ENCODE assay signal across 16 cellular contexts in the genomic region with DNA sequence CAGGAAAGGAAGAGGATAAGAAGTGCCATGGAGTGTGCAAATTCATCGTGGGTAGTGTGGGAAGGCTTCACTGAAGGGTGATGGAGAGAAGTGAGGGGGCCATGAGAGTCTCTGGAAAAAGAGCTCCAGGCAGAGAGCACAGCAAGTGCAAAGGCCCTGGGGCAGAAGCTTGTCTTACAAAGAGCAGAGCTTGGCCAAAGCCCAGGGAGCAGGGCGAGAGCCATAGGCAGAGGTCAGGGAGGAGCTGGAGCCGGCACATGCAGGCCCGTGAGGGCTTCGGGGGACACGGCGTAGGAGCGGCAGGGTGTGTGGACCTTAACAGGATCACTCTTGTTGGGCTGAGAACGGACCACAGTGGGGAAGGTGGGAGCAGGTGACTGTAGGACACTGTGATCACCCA.
DNase-seq lines count a peak whose midpoint lies in the region; ATAC-seq, FAIRE-seq and TF ChIP-seq lines count a peak whose summit lies in the region.
"Had no signal": no experiment of that assay in that cellular context is flagged by ENCODE, and none has a peak within 500 bp of the region (broad histone marks: within the 10 kb centered on the region; RNA-seq: fewer than 3 reads in every experiment).

No MANE protein-coding gene starts in this region.

- TF ChIP-seq CTCF in bronchial epithelial cell (IDR thresholded peaks at IDR 0.05; ENCODE audit: insufficient read depth, low read length, severe bottlenecking) (no peak), upper lobe of right lung (IDR thresholded peaks at IDR 0.05) (no peak), testis (IDR thresholded peaks at IDR 0.05) (no peak)

- WGBS in testis, 2 donors = 93 to 95% methylated on average over 3 to 9 of the region's 9 CpGs

- H3K9me3 ChIP-seq in upper lobe of right lung (no peaks in the 10 kb centered on the region), testis (no peaks in the 10 kb centered on the region)
- H3K9me3 ChIP-seq: A549, BE2C had no signal

- peak; percentile 1 for DNase-seq in activated naive CD4-positive, alpha-beta T cell treated with Interleukin-2 at 50 U/mL for 16 hours
- DNase-seq in activated naive CD4-positive, alpha-beta T cell treated with anti-CD3 and anti-CD28 coated beads, Interleukin-2, amount 50 U/mL, for 16 hours = no peak
- no peak for DNase-seq in bronchial epithelial cell (ENCODE audit: low read depth)
- DNase-seq in left lobe of liver (ENCODE audit: low spot score) = peak; percentile 26
- peak; percentile 50 for DNase-seq in upper lobe of right lung
- no peak for DNase-seq in testis
- no peak for DNase-seq in NCI-H2227 (lab: John Stamatoyannopoulos, UW; ENCODE audit: unreplicated experiment)
- DNase-seq: BE2C; CD8-positive, alpha-beta memory T cell; DMS53; GM23248 had no signal

- H3K27me3 ChIP-seq in bronchial epithelial cell (ENCODE audit: control insufficient read depth, insufficient read depth, low read length) (no peaks in the 10 kb centered on the region), upper lobe of right lung (no peaks in the 10 kb centered on the region), testis (no peaks in the 10 kb centered on the region)
- H3K27me3 ChIP-seq: BE2C had no signal

- no peak for TF ChIP-seq POLR2A in testis (IDR thresholded peaks at IDR 0.05)

- no peaks in the 10 kb centered on the region for H3K4me1 ChIP-seq in upper lobe of right lung
- H3K4me1 ChIP-seq in testis = no peaks in the 10 kb centered on the region
- H3K4me1 ChIP-seq: A549, BE2C had no signal

- peak; percentile 55 for FAIRE-seq in bronchial epithelial cell (lab: Jason Lieb, UNC)
- FAIRE-seq: A549, H54 had no signal

- H3K36me3 ChIP-seq in bronchial epithelial cell (ENCODE audit: control insufficient read depth, insufficient read depth, low read length) = no peaks in the 10 kb centered on the region
- no peaks in the 10 kb centered on the region for H3K36me3 ChIP-seq in upper lobe of right lung
- H3K36me3 ChIP-seq in testis (ENCODE audit: low read depth, missing control alignments) = no peaks in the 10 kb centered on the region
- H3K36me3 ChIP-seq: BE2C had no signal

- no peak overlapping the region for H3K4me3 ChIP-seq in bronchial epithelial cell (ENCODE audit: low read depth, low read length)
- H3K4me3 ChIP-seq in upper lobe of right lung = no peak overlapping the region
- H3K4me3 ChIP-seq in testis = no peak overlapping the region
- H3K4me3 ChIP-seq: A549, GM23248 had no signal

- ATAC-seq in left lobe of liver = no peak
- ATAC-seq in upper lobe of right lung = no peak
- no peak for ATAC-seq in GM18907 (IDR thresholded peaks at IDR 0.05; ENCODE audit: unreplicated experiment)
- ATAC-seq: A549, HCT116 had no signal

- no peak overlapping the region for H3K27ac ChIP-seq in upper lobe of right lung
- H3K27ac ChIP-seq in testis = no peak overlapping the region
- H3K27ac ChIP-seq: A549, C4-2B, GM23248 had no signal

- intact Hi-C loops in upper lobe of right lung (cut with DNase I) = no loop called here
- intact Hi-C loops in testis (cut with DNase I; ENCODE audit: low total_unique reads) = no loop called here

Comparison
In these comparisons a context has a peak if more than half of its experiments do, and no peak if none do; other contexts are left out.
1. DNase-seq: peak in activated naive CD4-positive, alpha-beta T cell treated with Interleukin-2 at 50 U/mL for 16 hours (single experiment), left lobe of liver (single experiment) and upper lobe of right lung (single experiment); none in activated naive CD4-positive, alpha-beta T cell treated with anti-CD3 and anti-CD28 coated beads, Interleukin-2, amount 50 U/mL, for 16 hours (single experiment), bronchial epithelial cell (single experiment), testis (single experiment) and NCI-H2227 (single experiment).